Comparison of ENCODE assay signal across 19 cellular contexts in the genomic region with DNA sequence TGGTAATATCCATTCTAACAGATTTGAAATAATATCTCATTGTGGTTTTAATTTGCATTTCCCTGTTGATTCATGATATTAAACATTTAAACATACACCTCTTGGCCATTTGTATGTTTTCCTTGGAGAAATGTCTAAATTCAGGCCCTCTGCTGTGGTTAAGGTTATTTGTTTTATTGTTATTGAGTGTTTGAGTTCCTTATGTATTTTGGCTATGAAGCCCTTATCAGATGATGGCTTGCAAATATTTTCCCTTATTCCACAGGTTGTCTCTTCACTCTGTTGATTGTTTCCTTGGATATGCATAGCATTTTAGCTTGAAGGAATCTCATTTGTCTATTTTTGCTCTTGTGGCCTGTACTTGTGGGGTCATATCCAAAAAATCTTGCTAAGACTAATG.
DNase-seq lines count a peak whose midpoint lies in the region; ATAC-seq and TF ChIP-seq lines count a peak whose summit lies in the region.
"Had no signal": no experiment of that assay in that cellular context is flagged by ENCODE, and none has a peak within 500 bp of the region (broad histone marks: within the 10 kb centered on the region; RNA-seq: fewer than 3 reads in every experiment).

No MANE protein-coding gene starts in this region.

- no peak for TF ChIP-seq CTCF in 22Rv1 (IDR thresholded peaks at IDR 0.05)
- no peak for TF ChIP-seq CTCF in astrocyte of the cerebellum (IDR thresholded peaks at IDR 0.05; ENCODE audit: low read depth, low read length, missing control alignments)
- no peak for TF ChIP-seq CTCF in neural crest cell (conservative IDR thresholded peaks at IDR 0.05)

- DNase-seq in NCI-H2029 (lab: John Stamatoyannopoulos, UW) (peak; percentile 71), astrocyte of the cerebellum (ENCODE audit: low read depth) (peak; percentile 5), neural crest cell (ENCODE audit: low read depth, low spot score) (no peak)
- no peak for DNase-seq in activated T-cell treated with anti-CD3 and anti-CD28 coated beads, Interleukin-2, amount 50 U/mL, for 1 hour
- DNase-seq: ACHN; BE2C; C1 segment of cervical spinal cord; CD4-positive, CD25-positive, alpha-beta regulatory T cell; CD8-positive, alpha-beta memory T cell; COR-L47; DMS 273 treated with DMSO at 0.1 percent for 48 hours; DMS79; GDM1; GM23248; IMR-90; KBM-7 had no signal

- H3K4me1 Mint-ChIP-seq in neural crest cell, result no peaks in the 10 kb centered on the region
- H3K4me1 Mint-ChIP-seq: CD4-positive, CD25-positive, alpha-beta regulatory T cell; CD8-positive, alpha-beta memory T cell had no signal

- H3K27ac Mint-ChIP-seq in neural crest cell (ENCODE audit: unreplicated experiment), result peak overlapping the region; percentile 47
- H3K27ac Mint-ChIP-seq: CD4-positive, CD25-positive, alpha-beta regulatory T cell; CD8-positive, alpha-beta memory T cell had no signal

- in situ Hi-C loops in astrocyte of the cerebellum (cut with HindIII; ENCODE audit: low sequenced_read_pairs), result no loop called here

- no peaks in the 10 kb centered on the region for H3K36me3 Mint-ChIP-seq in neural crest cell (ENCODE audit: low read depth)
- H3K36me3 Mint-ChIP-seq: CD4-positive, CD25-positive, alpha-beta regulatory T cell; CD8-positive, alpha-beta memory T cell had no signal

- peaks cover 9% of the 10 kb centered on the region for H3K9me3 Mint-ChIP-seq in neural crest cell

- no peaks in the 10 kb centered on the region for H3K27me3 Mint-ChIP-seq in neural crest cell (ENCODE audit: low read depth)
- H3K27me3 Mint-ChIP-seq: CD4-positive, CD25-positive, alpha-beta regulatory T cell; CD8-positive, alpha-beta memory T cell had no signal

- no peak for ATAC-seq in GM19324 (IDR thresholded peaks at IDR 0.05; ENCODE audit: low FRiP score, unreplicated experiment)

- H3K4me3 Mint-ChIP-seq in neural crest cell, result no peak overlapping the region
- H3K4me3 Mint-ChIP-seq: CD4-positive, CD25-positive, alpha-beta regulatory T cell; CD8-positive, alpha-beta memory T cell had no signal

- no peak overlapping the region for H3K4me3 ChIP-seq in astrocyte of the cerebellum (ENCODE audit: low read depth, low read length)
- H3K4me3 ChIP-seq: GM23248, HAP-1 had no signal

- peak overlapping the region; percentile 54 for H3K27ac ChIP-seq in 22Rv1
- H3K27ac ChIP-seq: GM23248 had no signal

Comparison
In these comparisons a context has a peak if more than half of its experiments do, and no peak if none do; other contexts are left out.
1. DNase-seq: peak in NCI-H2029 (single experiment) and astrocyte of the cerebellum (single experiment); none in neural crest cell (single experiment) and activated T-cell treated with anti-CD3 and anti-CD28 coated beads, Interleukin-2, amount 50 U/mL, for 1 hour (single experiment).